ENCODE assay signal across 12 cellular contexts in genomic region chr14:21258889-21259787, GRCh38. TPM values are rescaled to one million over a fixed set of nuclear protein-coding genes. Genes with fewer than 3 reads are reported as not detected.
DNase-seq lines count a peak whose midpoint lies in the region; ATAC-seq and TF ChIP-seq lines count a peak whose summit lies in the region.
"Had no signal": no experiment of that assay in that cellular context is flagged by ENCODE, and none has a peak within 500 bp of the region (broad histone marks: within the 10 kb centered on the region; RNA-seq: fewer than 3 reads in every experiment).

No MANE protein-coding gene starts in this region.

- ATAC-seq in CD8-positive, alpha-beta T cell: no peak

- no peaks in the 10 kb centered on the region for H3K27me3 ChIP-seq in CD8-positive, alpha-beta T cell (ENCODE audit: insufficient read depth, low read length)
- H3K27me3 ChIP-seq in adipocyte (replicated peaks; ENCODE audit: control insufficient read depth, insufficient read depth, low read length): no peaks in the 10 kb centered on the region

- peaks cover 87% of the 10 kb centered on the region for H3K4me1 Mint-ChIP-seq in CD8-positive, alpha-beta T cell (ENCODE audit: low read depth)
- H3K4me1 Mint-ChIP-seq in HFFc6 (ENCODE audit: low read depth): peaks cover 79% of the 10 kb centered on the region
- peaks cover 66% of the 10 kb centered on the region for H3K4me1 Mint-ChIP-seq in nephron

- POLR2A ChIA-PET in CD8-positive, alpha-beta T cell (lab: Charles Lee): interaction anchor here (0.7 kb wide), 1 partner anchor 101 kb away, joined by 3 read pairs; no protein-coding TSS in a partner anchor

- peaks cover 83% of the 10 kb centered on the region for H3K36me3 Mint-ChIP-seq in CD8-positive, alpha-beta T cell
- H3K36me3 Mint-ChIP-seq in HFFc6 (ENCODE audit: low read depth) (peaks cover 65% of the 10 kb centered on the region), nephron (ENCODE audit: low read depth) (peaks cover 84% of the 10 kb centered on the region)

- TF ChIP-seq CTCF in CD8-positive, alpha-beta T cell (IDR thresholded peaks at IDR 0.05): no peak
- TF ChIP-seq CTCF in HFFc6 (IDR thresholded peaks at IDR 0.05) (no peak), nephron (IDR thresholded peaks at IDR 0.05; ENCODE audit: unreplicated experiment in 3 of 3) (no peak)

- no peaks in the 10 kb centered on the region for H3K9me3 ChIP-seq in CD8-positive, alpha-beta T cell (ENCODE audit: low read length)
- no peaks in the 10 kb centered on the region for H3K9me3 ChIP-seq in adipocyte (ENCODE audit: control insufficient read depth, low read length)

- no peaks in the 10 kb centered on the region for H3K27me3 Mint-ChIP-seq in CD8-positive, alpha-beta T cell (ENCODE audit: low read depth)
- H3K27me3 Mint-ChIP-seq in HFFc6 (ENCODE audit: insufficient read depth) (no peaks in the 10 kb centered on the region; the same call in 1 of the 2 replicates), nephron (ENCODE audit: low read depth) (no peaks in the 10 kb centered on the region)

- H3K4me3 Mint-ChIP-seq in CD8-positive, alpha-beta T cell: peak overlapping the region; percentile 39
- H3K4me3 Mint-ChIP-seq in HFFc6 (peak overlapping the region; percentile 16), nephron (peak overlapping the region in 2 of 3 experiments; percentile 1 to 5)

- in situ Hi-C loops in KBM-7 (cut with MboI; ENCODE audit: low pct_unique_long_range_greater_than_20kb, low sequenced_read_pairs): no loop called here

- no peak overlapping the region for H3K9ac ChIP-seq in adipocyte (ENCODE audit: low read length)

- no peak for DNase-seq in CD8-positive, alpha-beta T cell
- no peak for DNase-seq in HFFc6
- no peak for DNase-seq in adipocyte (ENCODE audit: low read depth)
- no peak for DNase-seq in stimulated activated CD4-positive, alpha-beta T cell treated with anti-CD3 and anti-CD28 coated beads, Interleukin-12 subunit alpha, Interleukin-12 subunit beta, amount 100 ng/mL, for 4 hours
- no peak for DNase-seq in KBM-7
- no peak for DNase-seq in NCI-H69 (lab: John Stamatoyannopoulos, UW)
- DNase-seq: activated CD4-positive, alpha-beta T cell treated with anti-CD3 and anti-CD28 coated beads, Interleukin-2, amount 50 U/mL, for 48 hours; head of caudate nucleus; NCI-H774; stimulated activated CD4-positive, alpha-beta T cell treated with anti-CD3 and anti-CD28 coated beads, Interleukin-4, amount 100 ng/mL, for 24 hours had no signal

- CTCF ChIA-PET in CD8-positive, alpha-beta T cell (lab: Charles Lee): interaction anchor here (1.7 kb wide), 1 partner anchor 15 kb away, joined by 5 read pairs; no protein-coding TSS in a partner anchor

- H3K36me3 ChIP-seq in CD8-positive, alpha-beta T cell (ENCODE audit: insufficient read depth, low read length): peaks cover 45% of the 10 kb centered on the region
- H3K36me3 ChIP-seq in adipocyte (ENCODE audit: control insufficient read depth, insufficient read depth, low read length, severe bottlenecking): peaks cover 72% of the 10 kb centered on the region

- H3K9me3 Mint-ChIP-seq in CD8-positive, alpha-beta T cell: no peaks in the 10 kb centered on the region
- H3K9me3 Mint-ChIP-seq in HFFc6 (no peaks in the 10 kb centered on the region), nephron (no peaks in the 10 kb centered on the region)

- peaks cover 80% of the 10 kb centered on the region for H3K4me1 ChIP-seq in CD8-positive, alpha-beta T cell (ENCODE audit: insufficient read depth, low read length)
- peaks cover 81% of the 10 kb centered on the region for H3K4me1 ChIP-seq in adipocyte (ENCODE audit: control insufficient read depth, insufficient read depth, low read length)

- H3K27ac Mint-ChIP-seq in CD8-positive, alpha-beta T cell: peak overlapping the region; percentile 60
- peak overlapping the region; percentile 17 for H3K27ac Mint-ChIP-seq in HFFc6
- peak overlapping the region in 1 of 3 experiments; percentile 24 for H3K27ac Mint-ChIP-seq in nephron

- no peak overlapping the region for H3K27ac ChIP-seq in CD8-positive, alpha-beta T cell (ENCODE audit: low read depth, low read length)

- H3K4me3 ChIP-seq in CD8-positive, alpha-beta T cell (ENCODE audit: low read depth, low read length): no peak overlapping the region
- peak overlapping the region; percentile 41 for H3K4me3 ChIP-seq in adipocyte (ENCODE audit: low read length)

- intact Hi-C loops in CD8-positive, alpha-beta T cell (cut with DNase I, micrococcal nuclease): loop anchor here (2.0 to 5.0 kb wide), 2 partner anchors 14 to 37 kb away; no protein-coding TSS in a partner anchor

RNA-seq across cellular contexts. Expression of gene HNRNPC, which starts 10.1 kb away (rescaled TPM):
- 100 to 1,000 TPM; 621 to 624 TPM for total RNA-seq in CD8-positive, alpha-beta T cell
- 100 to 1,000 TPM; 528 to 684 (median 604) TPM for total RNA-seq in HFFc6 (2021; fragmentation: NEBNext Ultra II Directional; extraction: Animal tissue kit (Norgen Biotek cat#: 25700))

RNA-seq across cellular contexts. Expression of gene RPGRIP1, which starts 20.7 kb away (rescaled TPM):
- total RNA-seq in CD8-positive, alpha-beta T cell: not detected
- not detected for total RNA-seq in HFFc6 (2021; fragmentation: NEBNext Ultra II Directional; extraction: Animal tissue kit (Norgen Biotek cat#: 25700))
- total RNA-seq: pulmonary artery endothelial cell had no signal
